In the genomic region with DNA sequence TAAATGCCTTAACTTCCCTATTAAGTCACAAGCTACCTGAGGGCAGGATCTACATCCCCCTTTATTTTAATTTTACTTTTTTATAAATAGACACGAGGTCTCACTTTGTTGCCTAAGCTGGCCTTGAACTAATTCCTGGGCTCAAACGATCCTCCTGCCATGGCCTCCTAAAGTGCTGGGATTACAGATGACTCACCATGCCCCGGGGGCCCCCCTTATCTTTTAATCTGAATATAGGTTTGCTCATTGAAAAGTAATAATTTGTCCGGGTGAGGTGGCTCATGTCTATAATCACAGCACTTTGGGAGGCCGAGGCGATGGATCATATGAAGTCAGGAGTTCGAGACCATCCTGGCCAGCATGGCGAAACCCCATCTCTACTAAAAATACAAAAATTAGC, we compare ENCODE assay signal across 17 cellular contexts.
"Had no signal": no experiment of that assay in that cellular context is flagged by ENCODE, and none has a peak within 500 bp of the region (broad histone marks: within the 10 kb centered on the region; RNA-seq: fewer than 3 reads in every experiment).

No MANE protein-coding gene starts in this region.

- H3K4me3 ChIP-seq: coronary artery, heart left ventricle, tibial artery had no signal

- DNase-seq: activated CD4-positive, alpha-beta memory T cell treated with anti-CD3 and anti-CD28 coated beads for 36 hours; activated effector memory CD4-positive, alpha-beta T cell treated with anti-CD3 and anti-CD28 coated beads, Interleukin-2, amount 50 U/mL, for 16 hours; activated T-cell treated with anti-CD3 and anti-CD28 coated beads, Interleukin-2, amount 50 U/mL, for 4 hours; amniotic stem cell; central memory CD4-positive, alpha-beta T cell; effector CD4-positive, alpha-beta T cell; foreskin melanocyte; heart left ventricle; immature natural killer cell; stimulated activated CD4-positive, alpha-beta T cell treated with anti-CD3 and anti-CD28 coated beads, Interleukin-15, amount 100 ng/mL, for 24 hours; stimulated activated CD4-positive, alpha-beta T cell treated with anti-CD3 and anti-CD28 coated beads, Interleukin-4, amount 100 ng/mL, for 1 hour; stimulated activated naive B cell treated with anti-CD40 and anti-IgM and Interleukin-4, amounts not matched to agents 10 μg/mL and 1 μg/mL and 100 μg/mL, for 72 hours; tibial artery had no signal

- H3K27me3 Mint-ChIP-seq: activated CD4-positive, alpha-beta memory T cell treated with anti-CD3 and anti-CD28 coated beads for 36 hours; activated naive CD4-positive, alpha-beta T cell treated with anti-CD3 and anti-CD28 coated beads, Interleukin-2, amount 50 U/mL, for 24 hours; brain; stimulated activated naive B cell treated with anti-CD40 and anti-IgM and Interleukin-4, amounts not matched to agents 10 μg/mL and 1 μg/mL and 100 μg/mL, for 72 hours had no signal

- H3K27ac Mint-ChIP-seq: activated CD4-positive, alpha-beta memory T cell treated with anti-CD3 and anti-CD28 coated beads for 36 hours; activated naive CD4-positive, alpha-beta T cell treated with anti-CD3 and anti-CD28 coated beads, Interleukin-2, amount 50 U/mL, for 24 hours; immature natural killer cell; stimulated activated naive B cell treated with anti-CD40 and anti-IgM and Interleukin-4, amounts not matched to agents 10 μg/mL and 1 μg/mL and 100 μg/mL, for 72 hours had no signal

- ATAC-seq: activated T-cell treated with anti-CD3 and anti-CD28 coated beads, Interleukin-2, amount 50 U/mL, for 4 hours; heart left ventricle; stimulated activated naive B cell treated with anti-CD40 and anti-IgM and Interleukin-4, amounts not matched to agents 10 μg/mL and 1 μg/mL and 100 μg/mL, for 72 hours had no signal

- H3K36me3 Mint-ChIP-seq: activated CD4-positive, alpha-beta memory T cell treated with anti-CD3 and anti-CD28 coated beads for 36 hours had no signal

- H3K4me1 Mint-ChIP-seq: activated naive CD4-positive, alpha-beta T cell treated with anti-CD3 and anti-CD28 coated beads, Interleukin-2, amount 50 U/mL, for 24 hours had no signal

- H3K27ac ChIP-seq: coronary artery, tibial artery had no signal

- H3K9me3 Mint-ChIP-seq: activated CD4-positive, alpha-beta memory T cell treated with anti-CD3 and anti-CD28 coated beads for 36 hours; activated naive CD4-positive, alpha-beta T cell treated with anti-CD3 and anti-CD28 coated beads, Interleukin-2, amount 50 U/mL, for 24 hours; activated T-cell treated with anti-CD3 and anti-CD28 coated beads, Interleukin-2, amount 50 U/mL, for 4 hours; brain; immature natural killer cell; neural crest cell; stimulated activated naive B cell treated with anti-CD40 and anti-IgM and Interleukin-4, amounts not matched to agents 10 μg/mL and 1 μg/mL and 100 μg/mL, for 72 hours had no signal

- H3K27me3 ChIP-seq: heart left ventricle, tibial artery had no signal

- H3K9me3 ChIP-seq: heart left ventricle, tibial artery had no signal

- H3K4me3 Mint-ChIP-seq: activated CD4-positive, alpha-beta memory T cell treated with anti-CD3 and anti-CD28 coated beads for 36 hours; activated naive CD4-positive, alpha-beta T cell treated with anti-CD3 and anti-CD28 coated beads, Interleukin-2, amount 50 U/mL, for 24 hours; activated T-cell treated with anti-CD3 and anti-CD28 coated beads, Interleukin-2, amount 50 U/mL, for 4 hours; brain; immature natural killer cell; stimulated activated naive B cell treated with anti-CD40 and anti-IgM and Interleukin-4, amounts not matched to agents 10 μg/mL and 1 μg/mL and 100 μg/mL, for 72 hours had no signal
